18 cellular contexts compared by ENCODE assay signal in the genomic region with DNA sequence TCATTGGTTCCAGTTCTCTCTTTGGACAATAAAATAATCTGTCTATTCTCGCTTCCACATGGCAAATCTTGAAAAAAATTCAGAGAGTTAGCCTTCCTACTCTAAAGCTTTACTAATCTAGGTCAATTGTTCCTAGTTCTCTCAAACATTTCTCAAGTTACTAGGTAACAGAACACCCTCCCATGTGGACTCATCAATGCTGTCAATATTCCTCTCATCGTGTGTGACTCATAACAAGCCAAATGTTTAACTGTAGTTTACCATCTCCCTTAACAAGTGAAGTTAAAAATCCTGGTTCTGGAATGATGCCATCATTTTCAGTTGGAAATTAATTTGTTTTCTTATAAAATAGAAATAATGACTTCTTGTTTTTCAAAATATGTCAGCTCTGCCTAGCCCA.
A peak's percentile ranks its signal among the peaks of the same experiment; 100 is the strongest.
DNase-seq lines count a peak whose midpoint lies in the region; ATAC-seq, FAIRE-seq and TF ChIP-seq lines count a peak whose summit lies in the region.
"Had no signal": no experiment of that assay in that cellular context is flagged by ENCODE, and none has a peak within 500 bp of the region (broad histone marks: within the 10 kb centered on the region; RNA-seq: fewer than 3 reads in every experiment).

No MANE protein-coding gene starts in this region.

- H3K4me3 Mint-ChIP-seq in type B pancreatic cell: no peak overlapping the region

- no peaks in the 10 kb centered on the region for H3K27me3 ChIP-seq in bronchial epithelial cell (ENCODE audit: control insufficient read depth, insufficient read depth, low read length)
- H3K27me3 ChIP-seq: BLaER1, breast epithelium, suprapubic skin had no signal

- peaks cover 5% of the 10 kb centered on the region for H3K9me3 Mint-ChIP-seq in type B pancreatic cell

- peak; percentile 64 for ATAC-seq in left colon

- no peak overlapping the region for H3K27ac Mint-ChIP-seq in type B pancreatic cell

- TF ChIP-seq CTCF in bronchial epithelial cell (IDR thresholded peaks at IDR 0.05; ENCODE audit: insufficient read depth, low read length, severe bottlenecking) (no peak), type B pancreatic cell (conservative IDR thresholded peaks at IDR 0.05) (no peak)

- H3K36me3 Mint-ChIP-seq in type B pancreatic cell: no peaks in the 10 kb centered on the region

- peak; percentile 7 for DNase-seq in EL
- DNase-seq in M059J (ENCODE audit: low read depth): peak; percentile 24
- DNase-seq in bronchial epithelial cell (ENCODE audit: low read depth): peak; percentile 69
- no peak for DNase-seq in left colon
- no peak for DNase-seq in type B pancreatic cell (ENCODE audit: extremely low spot score, unreplicated experiment)
- no peak for DNase-seq in NCI-H2196 (lab: John Stamatoyannopoulos, UW; ENCODE audit: unreplicated experiment)
- DNase-seq in GDM1 (lab: John Stamatoyannopoulos, UW): no peak
- DNase-seq in activated effector memory CD4-positive, alpha-beta T cell treated with Interleukin-2 at 50 U/mL for 16 hours: no peak
- DNase-seq: activated naive CD4-positive, alpha-beta T cell; DMS79 treated with DMSO at 0.1 percent for 48 hours; effector CD8-positive, alpha-beta T cell; glutamatergic neuron; WERI-Rb-1 had no signal

- H3K4me3 ChIP-seq in bronchial epithelial cell (ENCODE audit: low read depth, low read length): no peak overlapping the region
- H3K4me3 ChIP-seq: BLaER1, breast epithelium, SK-N-MC, suprapubic skin had no signal

- H3K4me1 Mint-ChIP-seq in type B pancreatic cell (ENCODE audit: unreplicated experiment): peaks cover 4% of the 10 kb centered on the region

- H3K36me3 ChIP-seq in bronchial epithelial cell (ENCODE audit: control insufficient read depth, insufficient read depth, low read length): no peaks in the 10 kb centered on the region
- H3K36me3 ChIP-seq: BLaER1, breast epithelium, suprapubic skin, WERI-Rb-1 had no signal

- intact Hi-C loops in left colon (cut with DNase I, micrococcal nuclease): no loop called here

- H3K27me3 Mint-ChIP-seq in type B pancreatic cell: no peaks in the 10 kb centered on the region

- no peak for FAIRE-seq in bronchial epithelial cell (lab: Jason Lieb, UNC)
- FAIRE-seq: GM12891 had no signal

Comparison
In these comparisons a context has a peak if more than half of its experiments do, and no peak if none do; other contexts are left out.
1. DNase-seq: peak in EL (single experiment), M059J (single experiment) and bronchial epithelial cell (single experiment); none in left colon (0 of 2), type B pancreatic cell (single experiment), NCI-H2196 (single experiment), GDM1 (single experiment) and activated effector memory CD4-positive, alpha-beta T cell treated with Interleukin-2 at 50 U/mL for 16 hours (single experiment).